ENCODE assay signal across 1 cellular context in the genomic region with DNA sequence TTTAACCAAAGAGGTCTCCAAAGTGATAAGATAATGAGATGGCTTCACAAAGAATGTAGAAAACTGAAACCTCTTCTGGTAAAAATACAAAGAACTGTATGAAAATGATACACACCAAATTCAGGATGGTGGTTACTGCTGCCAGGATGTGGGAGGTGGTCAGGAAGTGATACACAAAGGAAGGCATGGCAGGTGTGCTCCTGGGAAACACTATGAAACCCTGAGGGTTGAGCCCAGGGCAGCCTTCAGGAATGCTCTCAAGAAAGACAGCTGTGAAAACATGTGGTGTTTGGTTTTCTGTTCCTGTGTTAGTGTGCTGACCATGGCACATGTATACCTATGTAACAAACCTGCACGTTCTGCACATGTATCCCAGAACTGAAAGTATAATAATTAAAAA.
TF ChIP-seq lines count a peak whose summit lies in the region.

No MANE protein-coding gene starts in this region.

TF ChIP-seq in GM12878, 131 proteins besides CTCF, POLR2A, EP300 and RAD21 (continued from another document):
- TF ChIP-seq ZBTB40 (IDR thresholded peaks at IDR 0.05; ENCODE audit: borderline replicate concordance) (no peak), ESRRA (IDR thresholded peaks at IDR 0.05; ENCODE audit: low read length) (no peak), JUND (IDR thresholded peaks at IDR 0.05; ENCODE audit: low read depth, low read length) (no peak), MXI1 (IDR thresholded peaks at IDR 0.05; ENCODE audit: low read depth, low read length) (no peak)
